9 cellular contexts compared by ENCODE assay signal in genomic region chr12:75738486-75738885, GRCh38.
DNase-seq lines count a peak whose midpoint lies in the region; ATAC-seq and TF ChIP-seq lines count a peak whose summit lies in the region.
"Had no signal": no experiment of that assay in that cellular context is flagged by ENCODE, and none has a peak within 500 bp of the region (broad histone marks: within the 10 kb centered on the region; RNA-seq: fewer than 3 reads in every experiment).

No MANE protein-coding gene starts in this region.

- H3K27ac ChIP-seq in WERI-Rb-1, result peak overlapping the region; percentile 66

- TF ChIP-seq CTCF in WERI-Rb-1 (IDR thresholded peaks at IDR 0.05; ENCODE audit: low read depth, low read length), result no peak

- no peak overlapping the region for H3K4me3 ChIP-seq in WERI-Rb-1 (ENCODE audit: low read depth, low read length)

- H3K9me3 ChIP-seq in WERI-Rb-1 (ENCODE audit: severe bottlenecking), result no peaks in the 10 kb centered on the region

- no peaks in the 10 kb centered on the region for H3K36me3 ChIP-seq in WERI-Rb-1

- ATAC-seq in GM18861 (IDR thresholded peaks at IDR 0.05; ENCODE audit: unreplicated experiment) (peak; percentile 92), HG02610 (IDR thresholded peaks at IDR 0.05; ENCODE audit: unreplicated experiment) (peak; percentile 99)

- POLR2A ChIA-PET in HEK293T (lab: Yijun Ruan, JAX), result no interaction called here

- peak; percentile 40 for DNase-seq in WERI-Rb-1
- peak; percentile 61 for DNase-seq in stimulated activated CD4-positive, alpha-beta T cell treated with anti-CD3 and anti-CD28 coated beads, Interleukin-15, amount 100 ng/mL, for 24 hours
- no peak for DNase-seq in Ammon's horn (ENCODE audit: low spot score)
- no peak for DNase-seq in DMS114 treated with DMSO at 0.1 percent for 48 hours (lab: John Stamatoyannopoulos, UW; ENCODE audit: unreplicated experiment)
- DNase-seq in hepatic stellate cell (ENCODE audit: low spot score), result no peak
- DNase-seq in HEK293T (ENCODE audit: extremely low spot score), result no peak
- DNase-seq: naive B cell had no signal

- H3K27me3 ChIP-seq in WERI-Rb-1 (ENCODE audit: insufficient read depth, low read depth, severe bottlenecking), result no peaks in the 10 kb centered on the region

- CTCF ChIA-PET in HEK293T (lab: Yijun Ruan, JAX), result no interaction called here

TF ChIP-seq in HEK293T, 16 proteins besides CTCF, POLR2A, EP300 and RAD21:
- TF ChIP-seq FOXA1 (IDR thresholded peaks at IDR 0.05) (no peak), CTBP1 (IDR thresholded peaks at IDR 0.05; ENCODE audit: borderline replicate concordance) (no peak), NFRKB (IDR thresholded peaks at IDR 0.05) (no peak), HDGF (IDR thresholded peaks at IDR 0.05; ENCODE audit: borderline replicate concordance) (no peak), SP1 (IDR thresholded peaks at IDR 0.05) (no peak), TARDBP (IDR thresholded peaks at IDR 0.05) (no peak), L3MBTL2 (conservative IDR thresholded peaks at IDR 0.05) (no peak), ARNT (IDR thresholded peaks at IDR 0.05) (no peak), FOXK2 (IDR thresholded peaks at IDR 0.05) (no peak), LEF1 (IDR thresholded peaks at IDR 0.05; ENCODE audit: borderline replicate concordance) (no peak), ELF4 (IDR thresholded peaks at IDR 0.05) (no peak), FOXM1 (IDR thresholded peaks at IDR 0.05; ENCODE audit: borderline replicate concordance) (no peak), BHLHE40 (IDR thresholded peaks at IDR 0.05; ENCODE audit: borderline replicate concordance) (no peak), SUZ12 (IDR thresholded peaks at IDR 0.05) (no peak), ZNF384 (IDR thresholded peaks at IDR 0.05) (no peak)
- TF ChIP-seq, protein P1, sequence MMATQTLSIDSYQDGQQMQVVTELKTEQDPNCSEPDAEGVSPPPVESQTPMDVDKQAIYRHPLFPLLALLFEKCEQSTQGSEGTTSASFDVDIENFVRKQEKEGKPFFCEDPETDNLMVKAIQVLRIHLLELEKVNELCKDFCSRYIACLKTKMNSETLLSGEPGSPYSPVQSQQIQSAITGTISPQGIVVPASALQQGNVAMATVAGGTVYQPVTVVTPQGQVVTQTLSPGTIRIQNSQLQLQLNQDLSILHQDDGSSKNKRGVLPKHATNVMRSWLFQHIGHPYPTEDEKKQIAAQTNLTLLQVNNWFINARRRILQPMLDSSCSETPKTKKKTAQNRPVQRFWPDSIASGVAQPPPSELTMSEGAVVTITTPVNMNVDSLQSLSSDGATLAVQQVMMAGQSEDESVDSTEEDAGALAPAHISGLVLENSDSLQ (IDR thresholded peaks at IDR 0.05), result no peak

Comparison
In these comparisons a context has a peak if more than half of its experiments do, and no peak if none do; other contexts are left out.
1. DNase-seq: peak in WERI-Rb-1 (single experiment) and stimulated activated CD4-positive, alpha-beta T cell treated with anti-CD3 and anti-CD28 coated beads, Interleukin-15, amount 100 ng/mL, for 24 hours (single experiment); none in Ammon's horn (single experiment), DMS114 treated with DMSO at 0.1 percent for 48 hours (single experiment), hepatic stellate cell (single experiment) and HEK293T (single experiment).